Comparison of ENCODE assay signal across 25 cellular contexts in genomic region chr16:24778676-24779075, GRCh38. TPM values are rescaled to one million over a fixed set of nuclear protein-coding genes. Genes with fewer than 3 reads are reported as not detected.
DNase-seq lines count a peak whose midpoint lies in the region; ATAC-seq and TF ChIP-seq lines count a peak whose summit lies in the region.
"Had no signal": no experiment of that assay in that cellular context is flagged by ENCODE, and none has a peak within 500 bp of the region (broad histone marks: within the 10 kb centered on the region; RNA-seq: fewer than 3 reads in every experiment).

No MANE protein-coding gene starts in this region.

- TF ChIP-seq CTCF in tibial artery (IDR thresholded peaks at IDR 0.05) = no peak

- peaks cover 32% of the 10 kb centered on the region for H3K4me1 Mint-ChIP-seq in activated naive CD4-positive, alpha-beta T cell treated with anti-CD3 and anti-CD28 coated beads, Interleukin-2, amount 50 U/mL, for 24 hours
- H3K4me1 Mint-ChIP-seq in activated naive CD8-positive, alpha-beta T cell (ENCODE audit: low read depth) = peaks cover 8% of the 10 kb centered on the region
- H3K4me1 Mint-ChIP-seq in memory B cell = peaks cover 10% of the 10 kb centered on the region

- peak overlapping the region; percentile 1 for H3K27ac Mint-ChIP-seq in activated naive CD4-positive, alpha-beta T cell treated with anti-CD3 and anti-CD28 coated beads, Interleukin-2, amount 50 U/mL, for 24 hours
- no peak overlapping the region for H3K27ac Mint-ChIP-seq in activated naive CD4-positive, alpha-beta T cell treated with anti-CD3 and anti-CD28 coated beads, Interleukin-2, amount 50 U/mL, for 72 hours
- H3K27ac Mint-ChIP-seq in activated naive CD8-positive, alpha-beta T cell = peak overlapping the region; percentile 36
- H3K27ac Mint-ChIP-seq in memory B cell = peak overlapping the region; percentile 24
- H3K27ac Mint-ChIP-seq: activated CD8-positive, alpha-beta memory T cell treated with anti-CD3 and anti-CD28 coated beads, Interleukin-2, amount 10 ng/mL, durations not matched to agents 7 days and 5 days; activated T-helper 17 cell treated with anti-CD3 and anti-CD28 coated beads, Interleukin-2, amount 50 U/mL, for 72 hours had no signal

- no peaks in the 10 kb centered on the region for H3K27me3 Mint-ChIP-seq in activated naive CD4-positive, alpha-beta T cell treated with anti-CD3 and anti-CD28 coated beads, Interleukin-2, amount 50 U/mL, for 24 hours
- no peaks in the 10 kb centered on the region for H3K27me3 Mint-ChIP-seq in activated naive CD8-positive, alpha-beta T cell
- no peaks in the 10 kb centered on the region for H3K27me3 Mint-ChIP-seq in memory B cell
- H3K27me3 Mint-ChIP-seq: activated CD8-positive, alpha-beta memory T cell treated with anti-CD3 and anti-CD28 coated beads, Interleukin-2, amount 10 ng/mL, durations not matched to agents 7 days and 5 days; activated T-helper 17 cell treated with anti-CD3 and anti-CD28 coated beads, Interleukin-2, amount 50 U/mL, for 72 hours had no signal

- ATAC-seq in activated naive CD4-positive, alpha-beta T cell treated with anti-CD3 and anti-CD28 coated beads, Interleukin-2, amount 50 U/mL, for 72 hours = no peak
- no peak for ATAC-seq in memory B cell (ENCODE audit: low read depth)
- ATAC-seq: activated CD8-positive, alpha-beta memory T cell treated with anti-CD3 and anti-CD28 coated beads, Interleukin-2, amount 10 ng/mL, durations not matched to agents 7 days and 5 days; activated T-helper 17 cell treated with anti-CD3 and anti-CD28 coated beads, Interleukin-2, amount 50 U/mL, for 72 hours; foreskin keratinocyte; Panc1 had no signal

- no peaks in the 10 kb centered on the region for H3K27me3 ChIP-seq in tibial artery
- H3K27me3 ChIP-seq: BLaER1, brain microvascular endothelial cell, foreskin keratinocyte had no signal

- no peak overlapping the region for H3K4me3 Mint-ChIP-seq in activated naive CD4-positive, alpha-beta T cell treated with anti-CD3 and anti-CD28 coated beads, Interleukin-2, amount 50 U/mL, for 24 hours
- H3K4me3 Mint-ChIP-seq in activated naive CD8-positive, alpha-beta T cell = no peak overlapping the region
- H3K4me3 Mint-ChIP-seq in memory B cell = no peak overlapping the region
- H3K4me3 Mint-ChIP-seq: activated CD8-positive, alpha-beta memory T cell treated with anti-CD3 and anti-CD28 coated beads, Interleukin-2, amount 10 ng/mL, durations not matched to agents 7 days and 5 days; activated T-helper 17 cell treated with anti-CD3 and anti-CD28 coated beads, Interleukin-2, amount 50 U/mL, for 72 hours had no signal

- no peak overlapping the region for H3K4me3 ChIP-seq in tibial artery
- H3K4me3 ChIP-seq: BLaER1, HAP-1 had no signal

- peaks cover 0 to 56% (median 30%) of the 10 kb centered on the region in 4 donors for H3K4me1 ChIP-seq in tibial artery
- H3K4me1 ChIP-seq: BLaER1, foreskin keratinocyte, HAP-1 had no signal

- H3K9me3 ChIP-seq in tibial artery = no peaks in the 10 kb centered on the region
- H3K9me3 ChIP-seq: BLaER1, HAP-1 had no signal

- intact Hi-C loops in tibial artery (cut with DNase I; ENCODE audit: low total_unique reads) = no loop called here

- H3K36me3 Mint-ChIP-seq in activated naive CD4-positive, alpha-beta T cell treated with anti-CD3 and anti-CD28 coated beads, Interleukin-2, amount 50 U/mL, for 24 hours = peaks cover 28% of the 10 kb centered on the region
- peaks cover 11 to 30% of the 10 kb centered on the region in 2 donors for H3K36me3 Mint-ChIP-seq in activated naive CD4-positive, alpha-beta T cell treated with anti-CD3 and anti-CD28 coated beads, Interleukin-2, amount 50 U/mL, for 72 hours
- H3K36me3 Mint-ChIP-seq in activated naive CD8-positive, alpha-beta T cell = peaks cover 18% of the 10 kb centered on the region
- peaks cover 34% of the 10 kb centered on the region for H3K36me3 Mint-ChIP-seq in memory B cell

- DNase-seq in activated naive CD4-positive, alpha-beta T cell treated with anti-CD3 and anti-CD28 coated beads, Interleukin-2, amount 50 U/mL, for 72 hours (ENCODE audit: low spot score in 2 of 2) = no peak
- DNase-seq in memory B cell (ENCODE audit: low spot score in 2 of 2) = no peak
- no peak for DNase-seq in tibial artery
- DNase-seq in NCI-H1436 (lab: John Stamatoyannopoulos, UW) = no peak
- no peak for DNase-seq in LoVo (ENCODE audit: low spot score)
- DNase-seq: ACHN; activated CD4-positive, CD25-positive, alpha-beta regulatory T cell treated with anti-CD3 and anti-CD28 coated beads, Interleukin-2, amount 50 U/mL, for 72 hours; activated CD8-positive, alpha-beta memory T cell treated with anti-CD3 and anti-CD28 coated beads, Interleukin-2, amount 10 ng/mL, durations not matched to agents 7 days and 5 days; brain microvascular endothelial cell; effector CD4-positive, alpha-beta T cell; foreskin keratinocyte; hippocampal formation; left ventricle myocardium superior; NCI-H1694; NCI-H524; SIG-M5; stimulated activated CD8-positive, alpha-beta memory T cell treated with anti-CD3 and anti-CD28 coated beads, Interleukin-4, amount 100 ng/mL, for 48 hours; substantia nigra; T-helper 1 cell had no signal

- no peaks in the 10 kb centered on the region for H3K9me3 Mint-ChIP-seq in activated naive CD4-positive, alpha-beta T cell treated with anti-CD3 and anti-CD28 coated beads, Interleukin-2, amount 50 U/mL, for 24 hours
- no peaks in the 10 kb centered on the region for H3K9me3 Mint-ChIP-seq in activated naive CD4-positive, alpha-beta T cell treated with anti-CD3 and anti-CD28 coated beads, Interleukin-2, amount 50 U/mL, for 72 hours
- H3K9me3 Mint-ChIP-seq in activated naive CD8-positive, alpha-beta T cell (ENCODE audit: low read depth) = no peaks in the 10 kb centered on the region
- no peaks in the 10 kb centered on the region for H3K9me3 Mint-ChIP-seq in memory B cell
- H3K9me3 Mint-ChIP-seq: activated T-helper 17 cell treated with anti-CD3 and anti-CD28 coated beads, Interleukin-2, amount 50 U/mL, for 72 hours had no signal

- H3K27ac ChIP-seq in tibial artery = peak overlapping the region; percentile 5 to 59
- H3K27ac ChIP-seq: BLaER1, brain microvascular endothelial cell, foreskin keratinocyte had no signal

- H3K36me3 ChIP-seq in tibial artery = peaks cover 60 to 63% (median 62%) of the 10 kb centered on the region in 3 donors

RNA-seq across cellular contexts. Expression of gene TNRC6A, which starts 49.2 kb away (rescaled TPM):
- 10 to 100 TPM; 41.2 to 50.5 TPM for total RNA-seq in activated naive CD4-positive, alpha-beta T cell treated with anti-CD3 and anti-CD28 coated beads, Interleukin-2, amount 50 U/mL, for 72 hours

Comparison
In these comparisons a context has a peak if more than half of its experiments do, and no peak if none do; other contexts are left out.
1. H3K27ac Mint-ChIP-seq: peak in activated naive CD4-positive, alpha-beta T cell treated with anti-CD3 and anti-CD28 coated beads, Interleukin-2, amount 50 U/mL, for 24 hours (single experiment), activated naive CD8-positive, alpha-beta T cell (single experiment) and memory B cell (single experiment); none in activated naive CD4-positive, alpha-beta T cell treated with anti-CD3 and anti-CD28 coated beads, Interleukin-2, amount 50 U/mL, for 72 hours (0 of 2).